8 cellular contexts compared by ENCODE assay signal in genomic region chr22:49966041-49966715, GRCh38. TPM values are rescaled to one million over a fixed set of nuclear protein-coding genes. Genes with fewer than 3 reads are reported as not detected.
A peak's percentile ranks its signal among the peaks of the same experiment; 100 is the strongest.
DNase-seq lines count a peak whose midpoint lies in the region; ATAC-seq and TF ChIP-seq lines count a peak whose summit lies in the region.

No MANE protein-coding gene starts in this region.

- H3K4me3 ChIP-seq in endodermal cell (ENCODE audit: low read length), result no peak overlapping the region

- TF ChIP-seq CTCF in endodermal cell (conservative IDR thresholded peaks at IDR 0.05) (no peak), omental fat pad (IDR thresholded peaks at IDR 0.05) (no peak)

- H3K27ac ChIP-seq in endodermal cell (ENCODE audit: low read depth, low read length), result no peak overlapping the region

- peaks cover 6% of the 10 kb centered on the region for H3K4me1 ChIP-seq in endodermal cell (ENCODE audit: control insufficient read depth, insufficient read depth, low read length)

- no peak overlapping the region for H3K4me3 Mint-ChIP-seq in endodermal cell

- no peak overlapping the region for H3K27ac Mint-ChIP-seq in endodermal cell

- peak; percentile 22 for DNase-seq in stimulated activated CD4-positive, alpha-beta T cell treated with anti-CD3 and anti-CD28 coated beads, Interleukin-12 subunit alpha, Interleukin-12 subunit beta, amount 100 ng/mL, for 4 hours
- no peak for DNase-seq in stimulated activated CD4-positive, alpha-beta T cell treated with anti-CD3 and anti-CD28 coated beads, Interleukin-2, amount 100 ng/mL, for 24 hours
- DNase-seq in endodermal cell, result peak; percentile 53
- DNase-seq in omental fat pad (ENCODE audit: low spot score), result peak; percentile 24
- DNase-seq in NCI-H2107 treated with DMSO at 0.1 percent for 48 hours (lab: John Stamatoyannopoulos, UW; ENCODE audit: unreplicated experiment), result no peak
- DNase-seq in NAMALWA (ENCODE audit: low spot score), result no peak

- H3K9ac ChIP-seq in endodermal cell (ENCODE audit: extremely low read depth, low read length, poor library complexity, severe bottlenecking), result no peak overlapping the region

- H3K27me3 Mint-ChIP-seq in endodermal cell (ENCODE audit: insufficient read depth), result peaks cover 8% of the 10 kb centered on the region

- 92 to 98% methylated on average over 7 to 11 of the region's 11 CpGs for WGBS in endodermal cell (ENCODE audit: insufficient coverage in 1 of 2, insufficient read length in 1 of 2), 2 experiments

- H3K9me3 ChIP-seq in endodermal cell (ENCODE audit: control insufficient read depth, low read length), result no peaks in the 10 kb centered on the region

- H3K4me1 Mint-ChIP-seq in endodermal cell, result peaks cover 4% of the 10 kb centered on the region

- peaks cover 18% of the 10 kb centered on the region for H3K36me3 ChIP-seq in endodermal cell (ENCODE audit: control insufficient read depth, insufficient read depth, low read length)

- no peak for ATAC-seq in omental fat pad (ENCODE audit: low FRiP score)
- ATAC-seq in GM18502 (IDR thresholded peaks at IDR 0.05; ENCODE audit: poor library complexity, unreplicated experiment), result no peak
- no peak for ATAC-seq in GM19351 (IDR thresholded peaks at IDR 0.05; ENCODE audit: unreplicated experiment)

- no peaks in the 10 kb centered on the region for H3K9me3 Mint-ChIP-seq in endodermal cell

- peaks cover 9% of the 10 kb centered on the region for H3K36me3 Mint-ChIP-seq in endodermal cell (ENCODE audit: low read depth)

- peaks cover 17% of the 10 kb centered on the region for H3K27me3 ChIP-seq in endodermal cell (ENCODE audit: control insufficient read depth, insufficient read depth, low read length, poor library complexity, severe bottlenecking)

RNA-seq across cellular contexts. Expression of gene PIM3, which starts 5.6 kb away (rescaled TPM):
- total RNA-seq in endodermal cell (10 to 100 TPM; 31.5 to 36.6 TPM), omental fat pad (100 to 1,000 TPM in 2 of 4 donors, 10 to 100 TPM in 2; 92.2 to 174 (median 114) TPM)
- 21.6 TPM for polyA plus RNA-seq in endodermal cell (2013, experiment 1 of 2)
- 19.6 TPM for polyA plus RNA-seq in endodermal cell (2013, experiment 2 of 2)

RNA-seq across cellular contexts. Expression of gene IL17REL, which starts 46.4 kb away (rescaled TPM):
- total RNA-seq in endodermal cell (under 1 TPM in 1 of 2 donors, not detected in 1; 0.15 TPM), omental fat pad (not detected)
- not detected for polyA plus RNA-seq in endodermal cell (2013, experiment 1 of 2)
- 0.12 TPM for polyA plus RNA-seq in endodermal cell (2013, experiment 2 of 2)

RNA-seq across cellular contexts. Expression of gene CRELD2, which starts 47.7 kb away (rescaled TPM):
- 10 to 100 TPM; 39.8 to 62.9 TPM for total RNA-seq in endodermal cell
- 27.1 TPM for polyA plus RNA-seq in endodermal cell (2013, experiment 1 of 2)
- polyA plus RNA-seq in endodermal cell (2013, experiment 2 of 2), result 27.4 TPM
- 10 to 100 TPM; 30.8 to 52.4 (median 39.8) TPM for total RNA-seq in omental fat pad

RNA-seq across cellular contexts. Expression of gene ALG12, which starts 47.9 kb away (rescaled TPM):
- total RNA-seq in endodermal cell (10 to 100 TPM; 19.7 to 26.2 TPM), omental fat pad (10 to 100 TPM; 11.7 to 21.8 (median 13.0) TPM)
- 16.2 TPM for polyA plus RNA-seq in endodermal cell (2013, experiment 1 of 2)
- polyA plus RNA-seq in endodermal cell (2013, experiment 2 of 2), result 12.6 TPM

Comparison
In these comparisons a context has a peak if more than half of its experiments do, and no peak if none do; other contexts are left out.
1. DNase-seq: peak in stimulated activated CD4-positive, alpha-beta T cell treated with anti-CD3 and anti-CD28 coated beads, Interleukin-12 subunit alpha, Interleukin-12 subunit beta, amount 100 ng/mL, for 4 hours (single experiment), endodermal cell (single experiment) and omental fat pad (single experiment); none in stimulated activated CD4-positive, alpha-beta T cell treated with anti-CD3 and anti-CD28 coated beads, Interleukin-2, amount 100 ng/mL, for 24 hours (0 of 2), NCI-H2107 treated with DMSO at 0.1 percent for 48 hours (single experiment) and NAMALWA (single experiment).